14 cellular contexts compared by ENCODE assay signal in the genomic region with DNA sequence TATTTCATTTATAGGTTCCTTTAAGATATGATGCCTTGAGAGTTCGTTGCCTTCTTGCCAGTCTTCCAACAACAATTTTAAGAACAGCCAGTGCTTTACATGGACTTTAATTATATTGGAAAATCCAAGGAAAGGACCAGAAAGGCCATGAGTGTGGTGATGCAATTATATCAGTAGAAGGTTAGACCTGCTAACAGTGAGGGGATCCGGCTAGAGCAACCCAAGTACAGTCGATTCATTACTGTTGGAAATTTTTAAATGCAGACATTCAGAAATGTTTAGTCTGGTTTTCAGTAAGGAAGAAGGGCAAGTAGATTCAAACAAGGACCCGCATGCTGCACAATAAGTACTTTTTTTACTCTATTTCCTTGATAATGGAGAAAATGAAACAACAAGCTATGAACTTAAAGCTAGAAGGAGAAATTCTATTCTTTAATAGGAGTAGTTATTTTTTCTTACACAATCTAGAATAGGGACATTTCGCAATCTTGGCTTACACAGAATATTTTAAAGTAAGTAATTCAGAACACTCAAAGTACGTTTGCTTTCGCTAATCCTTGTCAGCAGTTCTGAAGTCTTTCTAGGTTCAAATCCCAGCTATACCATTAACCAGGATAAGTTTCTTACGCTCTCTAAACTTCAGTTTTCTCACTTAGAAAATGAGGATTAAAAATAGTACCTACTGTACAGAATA.
DNase-seq lines count a peak whose midpoint lies in the region; ATAC-seq, FAIRE-seq and TF ChIP-seq lines count a peak whose summit lies in the region.
"Had no signal": no experiment of that assay in that cellular context is flagged by ENCODE, and none has a peak within 500 bp of the region (broad histone marks: within the 10 kb centered on the region; RNA-seq: fewer than 3 reads in every experiment).

No MANE protein-coding gene starts in this region.

- ATAC-seq in pancreas = peak; percentile 20 to 38 (median 24)
- ATAC-seq: activated CD4-positive, CD25-positive, alpha-beta regulatory T cell treated with anti-CD3 and anti-CD28 coated beads, Interleukin-2, amount 50 U/mL, for 24 hours; naive thymus-derived CD4-positive, alpha-beta T cell had no signal

- no peak for FAIRE-seq in pancreas (lab: Jason Lieb, UNC)

- peak overlapping the region; percentile 39 for H3K4me3 ChIP-seq in ACC112 (ENCODE audit: low read depth, low read length)
- H3K4me3 ChIP-seq in SK-N-MC = no peak overlapping the region
- no peak overlapping the region for H3K4me3 ChIP-seq in pancreas
- H3K4me3 ChIP-seq: thyroid gland had no signal

- peak overlapping the region; percentile 39 for H2AFZ ChIP-seq in ACC112 (ENCODE audit: low read length, unreplicated experiment)

- H3K79me2 ChIP-seq in ACC112 (ENCODE audit: control insufficient read depth, insufficient read depth, low read length, unreplicated experiment) = no peaks in the 10 kb centered on the region

- H3K9ac ChIP-seq in SK-N-MC (ENCODE audit: insufficient read length) = no peak overlapping the region

- TF ChIP-seq CTCF in pancreas (IDR thresholded peaks at IDR 0.05) = no peak

- no peaks in the 10 kb centered on the region for H3K27me3 ChIP-seq in ACC112 (ENCODE audit: insufficient read depth, low read length)
- no peaks in the 10 kb centered on the region for H3K27me3 ChIP-seq in pancreas
- H3K27me3 ChIP-seq: thyroid gland had no signal

- 75 to 83% methylated on average over 8 of the region's 8 CpGs for WGBS in pancreas, 2 donors

- H3K9me3 ChIP-seq in SK-N-MC (ENCODE audit: low read depth, low read length) (no peaks in the 10 kb centered on the region), pancreas (no peaks in the 10 kb centered on the region)
- H3K9me3 ChIP-seq: thyroid gland had no signal

- intact Hi-C loops in pancreas (cut with DNase I) = no loop called here
- intact Hi-C loops in cardiac septum (cut with DNase I) = no loop called here

- DNase-seq in SK-N-MC (ENCODE audit: low read depth, low spot score) (peak; percentile 37), fibroblast of peridontal ligament (ENCODE audit: extremely low read depth) (peak; percentile 71), pancreas (no peak), NCI-H1694 treated with DMSO at 0.1 percent for 48 hours (lab: John Stamatoyannopoulos, UW) (no peak), NCI-H1048 (lab: John Stamatoyannopoulos, UW) (no peak), cardiac septum (ENCODE audit: low spot score) (no peak), NCI-H1092 treated with DMSO at 0.1 percent for 48 hours (lab: John Stamatoyannopoulos, UW) (no peak)
- DNase-seq: anterior cingulate cortex; naive thymus-derived CD4-positive, alpha-beta T cell; NCI-H2029; SW 1271; thyroid gland had no signal

- peaks cover 26% of the 10 kb centered on the region for H3K4me1 ChIP-seq in ACC112 (ENCODE audit: control insufficient read depth, insufficient read depth, low read length, unreplicated experiment)
- H3K4me1 ChIP-seq in pancreas = peaks cover 3 to 6% (median 4%) of the 10 kb centered on the region in 3 donors
- H3K4me1 ChIP-seq: thyroid gland had no signal

- H3K36me3 ChIP-seq in ACC112 (ENCODE audit: insufficient read depth, low read length) (no peaks in the 10 kb centered on the region), SK-N-MC (ENCODE audit: insufficient read depth, low read length) (no peaks in the 10 kb centered on the region), pancreas (no peaks in the 10 kb centered on the region)
- H3K36me3 ChIP-seq: thyroid gland had no signal

- peak overlapping the region; percentile 96 for H3K27ac ChIP-seq in ACC112 (ENCODE audit: low read depth, low read length)
- H3K27ac ChIP-seq in SK-N-MC = peak overlapping the region; percentile 26; the same call in 1 of the 2 replicates
- H3K27ac ChIP-seq in pancreas = peak overlapping the region in 2 of 4 donors; percentile 36 to 38
- H3K27ac ChIP-seq: thyroid gland had no signal

Comparison
In these comparisons a context has a peak if more than half of its experiments do, and no peak if none do; other contexts are left out.
1. DNase-seq: peak in SK-N-MC (single experiment) and fibroblast of peridontal ligament (single experiment); none in pancreas (0 of 6), NCI-H1694 treated with DMSO at 0.1 percent for 48 hours (single experiment), NCI-H1048 (single experiment), cardiac septum (single experiment) and NCI-H1092 treated with DMSO at 0.1 percent for 48 hours (single experiment).